Comparison of ENCODE assay signal across 1 cellular context in genomic region chr14:24325131-24325530, GRCh38.
TF ChIP-seq lines count a peak whose summit lies in the region.

No MANE protein-coding gene starts in this region.

TF ChIP-seq in HepG2, 621 proteins besides CTCF, POLR2A, EP300 and RAD21:
- TF ChIP-seq MTF2 (CRISPR knock-in tag; IDR thresholded peaks at IDR 0.05; ENCODE audit: borderline replicate concordance): 0 out of 2 replicates have a peak, but pooled peaks have one; percentile 50
- no peak for TF ChIP-seq HNF1B (CRISPR knock-in tag; IDR thresholded peaks at IDR 0.05)
- TF ChIP-seq NFKB2 (CRISPR knock-in tag; IDR thresholded peaks at IDR 0.05; ENCODE audit: borderline replicate concordance): 0 out of 2 replicates have a peak, but pooled peaks have one; percentile 27
- TF ChIP-seq ZSCAN20 (CRISPR knock-in tag; IDR thresholded peaks at IDR 0.05; ENCODE audit: borderline replicate concordance): no peak
